ENCODE assay signal across 1 cellular context in the genomic region with DNA sequence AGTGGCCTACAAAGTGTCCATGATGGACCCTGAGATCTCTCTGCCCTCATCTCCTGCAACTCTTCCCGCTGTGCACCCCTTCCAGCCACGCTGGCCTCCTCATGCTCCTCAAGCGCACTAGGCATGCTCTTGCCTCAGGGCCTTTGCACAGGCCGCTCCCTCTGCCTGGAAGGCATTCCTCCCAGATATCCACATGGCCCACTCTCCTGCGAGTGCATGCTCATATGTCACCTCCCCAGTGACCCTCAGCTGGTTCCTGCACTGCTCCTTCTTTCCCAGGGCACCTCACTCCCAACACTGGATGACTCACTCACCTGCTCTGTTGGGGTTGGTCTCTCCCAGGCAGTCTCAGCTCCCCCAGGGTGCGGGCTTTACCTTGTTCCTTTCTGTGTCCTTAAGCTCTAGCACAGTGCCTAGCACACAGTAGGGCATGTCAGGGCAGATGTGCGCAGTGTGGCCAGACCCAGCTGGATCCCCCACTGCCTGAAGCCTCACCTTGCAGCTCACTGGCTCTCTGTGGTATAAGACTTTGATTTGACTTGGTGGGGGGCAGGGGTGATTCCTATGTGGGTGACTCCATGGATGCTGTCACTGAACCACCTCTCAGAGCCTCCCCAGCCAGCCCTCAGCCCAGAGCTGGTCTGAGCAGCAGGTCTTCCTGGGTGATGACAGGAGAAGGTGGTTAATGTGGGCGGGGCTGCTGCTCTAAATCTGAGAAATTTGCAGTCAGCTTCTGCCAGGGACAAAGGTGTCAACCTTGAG.
TF ChIP-seq lines count a peak whose summit lies in the region.

No MANE protein-coding gene starts in this region.

TF ChIP-seq in HEK293, 187 proteins besides CTCF, POLR2A, EP300 and RAD21 (continued from another document):
- TF ChIP-seq, protein P1, sequence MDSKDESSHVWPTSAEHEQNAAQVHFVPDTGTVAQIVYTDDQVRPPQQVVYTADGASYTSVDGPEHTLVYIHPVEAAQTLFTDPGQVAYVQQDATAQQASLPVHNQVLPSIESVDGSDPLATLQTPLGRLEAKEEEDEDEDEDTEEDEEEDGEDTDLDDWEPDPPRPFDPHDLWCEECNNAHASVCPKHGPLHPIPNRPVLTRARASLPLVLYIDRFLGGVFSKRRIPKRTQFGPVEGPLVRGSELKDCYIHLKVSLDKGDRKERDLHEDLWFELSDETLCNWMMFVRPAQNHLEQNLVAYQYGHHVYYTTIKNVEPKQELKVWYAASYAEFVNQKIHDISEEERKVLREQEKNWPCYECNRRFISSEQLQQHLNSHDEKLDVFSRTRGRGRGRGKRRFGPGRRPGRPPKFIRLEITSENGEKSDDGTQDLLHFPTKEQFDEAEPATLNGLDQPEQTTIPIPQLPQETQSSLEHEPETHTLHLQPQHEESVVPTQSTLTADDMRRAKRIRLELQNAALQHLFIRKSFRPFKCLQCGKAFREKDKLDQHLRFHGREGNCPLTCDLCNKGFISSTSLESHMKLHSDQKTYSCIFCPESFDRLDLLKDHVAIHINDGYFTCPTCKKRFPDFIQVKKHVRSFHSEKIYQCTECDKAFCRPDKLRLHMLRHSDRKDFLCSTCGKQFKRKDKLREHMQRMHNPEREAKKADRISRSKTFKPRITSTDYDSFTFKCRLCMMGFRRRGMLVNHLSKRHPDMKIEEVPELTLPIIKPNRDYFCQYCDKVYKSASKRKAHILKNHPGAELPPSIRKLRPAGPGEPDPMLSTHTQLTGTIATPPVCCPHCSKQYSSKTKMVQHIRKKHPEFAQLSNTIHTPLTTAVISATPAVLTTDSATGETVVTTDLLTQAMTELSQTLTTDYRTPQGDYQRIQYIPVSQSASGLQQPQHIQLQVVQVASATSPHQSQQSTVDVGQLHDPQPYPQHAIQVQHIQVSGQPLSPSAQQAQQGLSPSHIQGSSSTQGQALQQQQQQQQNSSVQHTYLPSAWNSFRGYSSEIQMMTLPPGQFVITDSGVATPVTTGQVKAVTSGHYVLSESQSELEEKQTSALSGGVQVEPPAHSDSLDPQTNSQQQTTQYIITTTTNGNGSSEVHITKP (tag by site-specific recombination; IDR thresholded peaks at IDR 0.05), result peak; percentile 80
- TF ChIP-seq ZNF211 (tag by site-specific recombination; IDR thresholded peaks at IDR 0.05; ENCODE audit: low read depth) (no peak), RBAK (tag by site-specific recombination; IDR thresholded peaks at IDR 0.05) (no peak), ZFP69B (tag by site-specific recombination; IDR thresholded peaks at IDR 0.05) (no peak), ZNF416 (tag by site-specific recombination; IDR thresholded peaks at IDR 0.05) (no peak), ZNF626 (tag by site-specific recombination; IDR thresholded peaks at IDR 0.05) (no peak), ZNF175 (tag by site-specific recombination; IDR thresholded peaks at IDR 0.05) (no peak), ZNF623 (tag by site-specific recombination; IDR thresholded peaks at IDR 0.05) (peak; percentile 95), ZNF266 (tag by site-specific recombination; IDR thresholded peaks at IDR 0.05; ENCODE audit: low read depth) (no peak), ZNF248 (tag by site-specific recombination; IDR thresholded peaks at IDR 0.05) (no peak), ZNF544 (tag by site-specific recombination; IDR thresholded peaks at IDR 0.05) (no peak), ZIC2 (tag by site-specific recombination; IDR thresholded peaks at IDR 0.05) (peak; percentile 83), ZNF514 (tag by site-specific recombination; IDR thresholded peaks at IDR 0.05) (no peak), ZNF132 (tag by site-specific recombination; IDR thresholded peaks at IDR 0.05; ENCODE audit: borderline replicate concordance) (no peak), GLI4 (tag by site-specific recombination; IDR thresholded peaks at IDR 0.05) (no peak), MYNN (tag by site-specific recombination; IDR thresholded peaks at IDR 0.05; ENCODE audit: borderline replicate concordance) (no peak)
- TF ChIP-seq, protein P2, sequence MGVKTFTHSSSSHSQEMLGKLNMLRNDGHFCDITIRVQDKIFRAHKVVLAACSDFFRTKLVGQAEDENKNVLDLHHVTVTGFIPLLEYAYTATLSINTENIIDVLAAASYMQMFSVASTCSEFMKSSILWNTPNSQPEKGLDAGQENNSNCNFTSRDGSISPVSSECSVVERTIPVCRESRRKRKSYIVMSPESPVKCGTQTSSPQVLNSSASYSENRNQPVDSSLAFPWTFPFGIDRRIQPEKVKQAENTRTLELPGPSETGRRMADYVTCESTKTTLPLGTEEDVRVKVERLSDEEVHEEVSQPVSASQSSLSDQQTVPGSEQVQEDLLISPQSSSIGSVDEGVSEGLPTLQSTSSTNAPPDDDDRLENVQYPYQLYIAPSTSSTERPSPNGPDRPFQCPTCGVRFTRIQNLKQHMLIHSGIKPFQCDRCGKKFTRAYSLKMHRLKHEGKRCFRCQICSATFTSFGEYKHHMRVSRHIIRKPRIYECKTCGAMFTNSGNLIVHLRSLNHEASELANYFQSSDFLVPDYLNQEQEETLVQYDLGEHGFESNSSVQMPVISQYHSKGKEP (tag by site-specific recombination; IDR thresholded peaks at IDR 0.05), result no peak
